28 cellular contexts compared by ENCODE assay signal in genomic region chr1:205920861-205921558, GRCh38. TPM values are rescaled to one million over a fixed set of nuclear protein-coding genes. Genes with fewer than 3 reads are reported as not detected.
DNase-seq lines count a peak whose midpoint lies in the region; ATAC-seq and TF ChIP-seq lines count a peak whose summit lies in the region.
"Had no signal": no experiment of that assay in that cellular context is flagged by ENCODE, and none has a peak within 500 bp of the region (broad histone marks: within the 10 kb centered on the region; RNA-seq: fewer than 3 reads in every experiment).

No MANE protein-coding gene starts in this region.

- H3K27me3 ChIP-seq in heart right ventricle (no peaks in the 10 kb centered on the region), spleen (replicated peaks in 1 of 7) (peaks cover 0 to 4% (median 0%) of the 10 kb centered on the region in 7 donors), hepatocyte (no peaks in the 10 kb centered on the region)
- no peaks in the 10 kb centered on the region for H3K27me3 ChIP-seq in CD4-positive, alpha-beta T cell (ENCODE audit: control insufficient read depth, insufficient read depth, low read length)
- H3K27me3 ChIP-seq: brain microvascular endothelial cell, Peyer's patch, SJSA1 had no signal

- no peaks in the 10 kb centered on the region for H3K79me2 ChIP-seq in hepatocyte

- POLR2A ChIA-PET in CD4-positive, alpha-beta T cell (lab: Charles Lee): no interaction called here

- intact Hi-C loops in heart right ventricle (cut with DNase I): loop anchor here in 2 of 10 donors (2.0 to 10.0 kb wide), 2 partner anchors 56 to 184 kb away; no protein-coding TSS in a partner anchor
- intact Hi-C loops in left ventricle myocardium superior (cut with micrococcal nuclease): loop anchor here (10.0 kb wide), 1 partner anchor 654 kb away; no protein-coding TSS in a partner anchor
- intact Hi-C loops in spleen (cut with DNase I; ENCODE audit: low total_unique reads): no loop called here
- intact Hi-C loops in CD4-positive, alpha-beta T cell (cut with DNase I, micrococcal nuclease): no loop called here

- H3K36me3 ChIP-seq in heart right ventricle (no peaks in the 10 kb centered on the region), spleen (no peaks in the 10 kb centered on the region), hepatocyte (replicated peaks; ENCODE audit: insufficient read depth, low read depth) (no peaks in the 10 kb centered on the region)
- H3K36me3 ChIP-seq: brain microvascular endothelial cell, Peyer's patch, SJSA1 had no signal

- no peaks in the 10 kb centered on the region for H3K9me2 ChIP-seq in hepatocyte (replicated peaks; ENCODE audit: insufficient read depth)

- H3K4me1 ChIP-seq in heart right ventricle: peaks cover 0 to 49% (median 33%) of the 10 kb centered on the region in 9 donors
- H3K4me1 ChIP-seq in spleen: peaks cover 0 to 25% (median 6%) of the 10 kb centered on the region in 6 donors
- H3K4me1 ChIP-seq in hepatocyte (ENCODE audit: insufficient read depth): no peaks in the 10 kb centered on the region
- H3K4me1 ChIP-seq: Peyer's patch had no signal

- no peaks in the 10 kb centered on the region for H4K20me1 ChIP-seq in hepatocyte (ENCODE audit: insufficient read depth, poor library complexity, severe bottlenecking)

- no peaks in the 10 kb centered on the region for H3K27me3 Mint-ChIP-seq in CD4-positive, alpha-beta T cell
- H3K27me3 Mint-ChIP-seq: activated CD4-positive, alpha-beta T cell treated with anti-CD3 and anti-CD28 coated beads, Interleukin-2, amount 10 ng/mL, durations not matched to agents 7 days and 5 days; IgD-negative memory B cell; progenitor cell of endocrine pancreas had no signal

- ATAC-seq in heart right ventricle (no peak), left ventricle myocardium superior (no peak)
- no peak for ATAC-seq in CD4-positive, alpha-beta T cell (ENCODE audit: poor library complexity)
- ATAC-seq: left lobe of liver had no signal

- no peaks in the 10 kb centered on the region for H3K9me3 Mint-ChIP-seq in CD4-positive, alpha-beta T cell
- H3K9me3 Mint-ChIP-seq: activated CD4-positive, alpha-beta T cell treated with anti-CD3 and anti-CD28 coated beads, Interleukin-2, amount 10 ng/mL, durations not matched to agents 7 days and 5 days; CD4-positive, alpha-beta memory T cell; IgD-negative memory B cell; neural crest cell had no signal

- no peaks in the 10 kb centered on the region for H3K9me3 ChIP-seq in heart right ventricle
- no peaks in the 10 kb centered on the region for H3K9me3 ChIP-seq in spleen
- H3K9me3 ChIP-seq in CD4-positive, alpha-beta T cell (ENCODE audit: control insufficient read depth, low read length): no peaks in the 10 kb centered on the region
- H3K9me3 ChIP-seq in hepatocyte (ENCODE audit: low read depth): no peaks in the 10 kb centered on the region
- H3K9me3 ChIP-seq: Peyer's patch, SJSA1 had no signal

- H3K36me3 Mint-ChIP-seq in CD4-positive, alpha-beta T cell (ENCODE audit: low read depth): no peaks in the 10 kb centered on the region
- H3K36me3 Mint-ChIP-seq: CD4-positive, alpha-beta memory T cell; IgD-negative memory B cell had no signal

- TF ChIP-seq CTCF in heart right ventricle (IDR thresholded peaks at IDR 0.05) (no peak), spleen (IDR thresholded peaks at IDR 0.05 in 8 of 11, conservative IDR thresholded peaks at IDR 0.05 in 3 of 11) (no peak), hepatocyte (IDR thresholded peaks at IDR 0.05; ENCODE audit: poor library complexity) (no peak)
- TF ChIP-seq CTCF in CD4-positive, alpha-beta T cell (IDR thresholded peaks at IDR 0.05): no peak

- H3K27ac Mint-ChIP-seq in CD4-positive, alpha-beta T cell: no peak overlapping the region
- H3K27ac Mint-ChIP-seq: activated CD4-positive, alpha-beta T cell treated with anti-CD3 and anti-CD28 coated beads, Interleukin-2, amount 10 ng/mL, durations not matched to agents 7 days and 5 days; CD4-positive, alpha-beta memory T cell; IgD-negative memory B cell; progenitor cell of endocrine pancreas had no signal

- no peaks in the 10 kb centered on the region for H3K4me1 Mint-ChIP-seq in CD4-positive, alpha-beta T cell (ENCODE audit: low read depth)
- H3K4me1 Mint-ChIP-seq: activated CD4-positive, alpha-beta T cell treated with anti-CD3 and anti-CD28 coated beads, Interleukin-2, amount 10 ng/mL, durations not matched to agents 7 days and 5 days; CD4-positive, alpha-beta memory T cell had no signal

- CTCF ChIA-PET in CD4-positive, alpha-beta T cell (lab: Charles Lee): no interaction called here

- peak overlapping the region in 7 of 10 donors; percentile 66 to 90 (median 81) for H3K27ac ChIP-seq in heart right ventricle
- H3K27ac ChIP-seq in spleen: no peak overlapping the region
- no peak overlapping the region for H3K27ac ChIP-seq in CD4-positive, alpha-beta T cell (ENCODE audit: low read depth, low read length)
- H3K27ac ChIP-seq in hepatocyte: no peak overlapping the region
- H3K27ac ChIP-seq: brain microvascular endothelial cell, Peyer's patch, SJSA1, skin epidermis had no signal

- H3K4me3 ChIP-seq in heart right ventricle (no peak overlapping the region), spleen (no peak overlapping the region), hepatocyte (no peak overlapping the region)
- H3K4me3 ChIP-seq: Peyer's patch, SJSA1, skin epidermis had no signal

- DNase-seq in heart right ventricle: no peak
- DNase-seq in left ventricle myocardium superior: no peak
- DNase-seq in islet precursor cell: peak; percentile 50
- peak; percentile 47 for DNase-seq in spleen
- no peak for DNase-seq in CD4-positive, alpha-beta T cell
- no peak for DNase-seq in KG1 (lab: John Stamatoyannopoulos, UW)
- no peak for DNase-seq in hepatocyte (ENCODE audit: low spot score)
- DNase-seq: activated CD4-positive, alpha-beta T cell treated with anti-CD3 and anti-CD28 coated beads, Interleukin-2, amount 10 ng/mL, durations not matched to agents 7 days and 5 days; activated gamma-delta T cell treated with Interleukin-2 at 50 U/mL for 16 hours; CD4-positive, alpha-beta memory T cell; cortex of kidney; GDM1; NCI-H1417 treated with DMSO at 0.1 percent for 48 hours; NCI-H524; NK-92 treated with Interleukin-12 subunit alpha and Interleukin-12 subunit beta, amount 100 ng/mL, for 24 hours; Peyer's patch; stimulated activated CD4-positive, alpha-beta T cell treated with anti-CD3 and anti-CD28 coated beads, Interleukin-2, amount 100 ng/mL, for 24 hours; stimulated activated naive CD4-positive, alpha-beta T cell treated with Interleukin-2 at 50 U/mL for 16 hours had no signal

- 76 to 84% methylated on average over 13 of the region's 13 CpGs for WGBS in heart right ventricle, 2 donors
- WGBS in spleen, 5 donors: 64 to 89% (median 74%) methylated on average over 9 to 13 of the region's 13 CpGs
- WGBS in hepatocyte (ENCODE audit: low lambda C conversion rate, missing lambda C conversion rate): 76% methylated on average over 13 of the region's 13 CpGs

- no peak overlapping the region for H3K4me2 ChIP-seq in hepatocyte

- TF ChIP-seq POLR2A in spleen (IDR thresholded peaks at IDR 0.05): no peak

- no peak overlapping the region for H3K4me3 Mint-ChIP-seq in CD4-positive, alpha-beta T cell
- H3K4me3 Mint-ChIP-seq: activated CD4-positive, alpha-beta T cell treated with anti-CD3 and anti-CD28 coated beads, Interleukin-2, amount 10 ng/mL, durations not matched to agents 7 days and 5 days; CD4-positive, alpha-beta memory T cell; IgD-negative memory B cell; neural crest cell had no signal

- H2AFZ ChIP-seq in hepatocyte: no peak overlapping the region

RNA-seq across cellular contexts. Expression of gene SLC26A9, which starts 22.2 kb away (rescaled TPM):
- 10 to 100 TPM in 8 of 10 donors, 1 to 10 TPM in 2; 8.4 to 41.1 (median 14.4) TPM for total RNA-seq in heart right ventricle
- polyA plus RNA-seq in heart right ventricle: 10 to 100 TPM in 1 of 2 donors, 1 to 10 TPM in 1; 3.3 to 10.7 TPM
- 34.0 TPM for total RNA-seq in left ventricle myocardium superior
- not detected for total RNA-seq in spleen
- under 1 TPM in 2 of 3 donors, not detected in 1; 0.02 to 0.03 TPM for polyA plus RNA-seq in spleen
- not detected for total RNA-seq in CD4-positive, alpha-beta T cell
- 0.13 and 0.44 TPM in 2 replicates for total RNA-seq in hepatocyte
- polyA plus RNA-seq in hepatocyte: 0.63 and 2.4 TPM in 2 replicates
- total RNA-seq: activated CD4-positive, alpha-beta T cell treated with anti-CD3 and anti-CD28 coated beads, Interleukin-2, amount 10 ng/mL, durations not matched to agents 7 days and 5 days; CD4-positive, alpha-beta memory T cell; MCF 10A; Peyer's patch; SJSA1; T-helper 1 cell treated with Interleukin-12 subunit alpha and Interleukin-12 subunit beta and Interleukin-4 antibody, amounts not matched to agents 30 ng/mL and 1 ng/mL, for 36 hours; urinary bladder had no signal
- polyA plus RNA-seq: CD4-positive, alpha-beta memory T cell; IgD-negative memory B cell; urinary bladder had no signal

Comparison
In these comparisons a context has a peak if more than half of its experiments do, and no peak if none do; other contexts are left out.
1. DNase-seq: peak in islet precursor cell (single experiment) and spleen (single experiment); none in heart right ventricle (0 of 2), left ventricle myocardium superior (single experiment), CD4-positive, alpha-beta T cell (0 of 10), KG1 (single experiment) and hepatocyte (single experiment).
2. H3K27ac ChIP-seq: peak in heart right ventricle (7 of 10); none in spleen (0 of 8), CD4-positive, alpha-beta T cell (single experiment) and hepatocyte (single experiment).